1 cellular context compared by ENCODE assay signal in genomic region chr5:17054911-17055310, GRCh38.
TF ChIP-seq lines count a peak whose summit lies in the region.

No MANE protein-coding gene starts in this region.

TF ChIP-seq in GM23338, 12 proteins besides CTCF, POLR2A, EP300 and RAD21 (continued from another document):
- TF ChIP-seq REST (IDR thresholded peaks at IDR 0.05; ENCODE audit: unreplicated experiment) (no peak), STAT1 (IDR thresholded peaks at IDR 0.05; ENCODE audit: unreplicated experiment) (no peak), ETS1 (IDR thresholded peaks at IDR 0.05) (no peak), EZH2phosphoT487 (IDR thresholded peaks at IDR 0.05; ENCODE audit: unreplicated experiment) (no peak), JUNB (IDR thresholded peaks at IDR 0.05; ENCODE audit: unreplicated experiment) (no peak), ZNF114 (CRISPR knock-in tag; IDR thresholded peaks at IDR 0.05) (no peak), ZNF331 (CRISPR knock-in tag; IDR thresholded peaks at IDR 0.05; ENCODE audit: low read depth) (no peak), NANOG (IDR thresholded peaks at IDR 0.05; ENCODE audit: borderline replicate concordance) (no peak)
TF ChIP-seq in GM23338: peak in this region for 0.
